13 cellular contexts compared by ENCODE assay signal in the genomic region with DNA sequence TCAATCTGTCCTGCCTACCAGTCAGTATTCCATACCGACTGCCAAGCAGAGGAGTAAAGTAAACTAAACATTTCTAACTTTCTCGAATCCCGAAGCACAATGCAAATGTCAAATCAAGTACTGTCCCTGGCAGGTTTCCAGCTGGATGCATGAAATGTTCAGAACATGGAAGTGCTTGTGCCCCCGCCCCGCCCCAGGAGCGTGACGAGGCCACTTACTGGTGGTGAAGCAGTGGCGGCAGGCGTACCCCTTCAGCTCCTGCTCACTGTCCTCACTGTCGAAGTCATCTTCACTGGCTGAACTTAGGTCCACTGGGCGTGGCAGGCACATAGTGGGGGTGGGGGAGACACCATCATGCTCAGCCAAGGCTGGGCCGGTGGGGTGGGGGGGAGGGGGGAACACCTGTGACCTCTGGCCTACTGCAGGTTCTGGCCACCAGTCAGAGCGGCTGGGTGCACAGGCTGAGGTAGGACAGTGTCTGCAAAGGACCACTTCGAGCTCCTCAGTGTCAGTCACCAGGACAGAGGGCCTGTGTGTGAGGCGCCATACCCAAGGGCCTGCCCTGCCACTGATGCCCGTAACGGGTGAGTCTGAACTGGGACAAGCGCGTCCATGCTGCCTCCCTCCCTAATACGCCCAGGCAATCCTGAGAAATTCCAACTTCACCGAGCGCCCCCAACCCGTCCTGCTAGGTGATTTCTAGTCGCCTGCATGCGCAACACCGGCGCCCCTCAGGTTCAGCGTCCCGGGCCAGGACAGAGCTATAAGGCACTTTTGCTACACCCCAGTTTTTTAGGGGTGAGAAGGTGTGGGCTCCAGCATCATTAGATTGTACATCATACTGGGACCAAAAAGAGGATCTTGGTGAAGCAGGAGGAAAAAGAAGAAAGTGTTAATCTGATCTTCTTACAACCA. TPM values are rescaled to one million over a fixed set of nuclear protein-coding genes. Genes with fewer than 3 reads are reported as not detected.
A peak's percentile ranks its signal among the peaks of the same experiment; 100 is the strongest.
DNase-seq lines count a peak whose midpoint lies in the region; ATAC-seq and TF ChIP-seq lines count a peak whose summit lies in the region.
"Had no signal": no experiment of that assay in that cellular context is flagged by ENCODE, and none has a peak within 500 bp of the region (broad histone marks: within the 10 kb centered on the region; RNA-seq: fewer than 3 reads in every experiment).

No MANE protein-coding gene starts in this region.

- no peak overlapping the region for H3K27ac Mint-ChIP-seq in type B pancreatic cell

- H3K9me3 ChIP-seq in ascending aorta (no peaks in the 10 kb centered on the region), gastrocnemius medialis (no peaks in the 10 kb centered on the region)

- H3K4me1 ChIP-seq in ascending aorta: peaks cover 10 to 43% of the 10 kb centered on the region in 2 donors
- H3K4me1 ChIP-seq in gastrocnemius medialis: peaks cover 71 to 74% of the 10 kb centered on the region in 2 donors

- no peak overlapping the region for H3K4me3 Mint-ChIP-seq in type B pancreatic cell
- H3K4me3 Mint-ChIP-seq: dendritic cell treated with granulocyte-macrophage colony-stimulating factor and Interleukin-4, amounts not matched to agents 40 ng/mL and 50 ng/mL, for 4 days had no signal

- no peak for TF ChIP-seq POLR2A in gastrocnemius medialis (IDR thresholded peaks at IDR 0.05)

- peak in 1 of 2 donors; percentile 64 for DNase-seq in ascending aorta (ENCODE audit: low spot score in 2 of 2)
- peak; percentile 62 to 67 for DNase-seq in gastrocnemius medialis
- DNase-seq in SKM-1 treated with dmso at 0.1 percent for 144 hours (lab: John Stamatoyannopoulos, UW; ENCODE audit: unreplicated experiment): no peak
- DNase-seq in type B pancreatic cell (ENCODE audit: extremely low spot score, unreplicated experiment): no peak
- DNase-seq in GM10266 (ENCODE audit: extremely low spot score): no peak
- DNase-seq: activated CD8-positive, alpha-beta memory T cell treated with anti-CD3 and anti-CD28 coated beads, Interleukin-2, amount 50 U/mL, for 4 hours; NCI-H2081 treated with DMSO at 0.1 percent for 48 hours; retina; stimulated activated naive CD4-positive, alpha-beta T cell had no signal

- in situ Hi-C loops in gastrocnemius medialis (cut with MboI; ENCODE audit: low sequenced_read_pairs in 4 of 4): no loop called here

- no peaks in the 10 kb centered on the region for H3K27me3 ChIP-seq in ascending aorta
- H3K27me3 ChIP-seq in layer of hippocampus (ENCODE audit: control insufficient read depth, insufficient read depth, low read length): no peaks in the 10 kb centered on the region
- H3K27me3 ChIP-seq in gastrocnemius medialis: no peaks in the 10 kb centered on the region

- peaks cover 23% of the 10 kb centered on the region for H3K4me1 Mint-ChIP-seq in type B pancreatic cell (ENCODE audit: unreplicated experiment)

- peak overlapping the region; percentile 58 for H3K27ac ChIP-seq in C4-2B
- peak overlapping the region; percentile 19 to 23 for H3K27ac ChIP-seq in ascending aorta
- peak overlapping the region; percentile 21 for H3K27ac ChIP-seq in layer of hippocampus (ENCODE audit: low read depth, low read length)
- peak overlapping the region; percentile 90 to 95 (median 93) for H3K27ac ChIP-seq in gastrocnemius medialis

- intact Hi-C loops in ascending aorta (cut with DNase I) (no loop called here), gastrocnemius medialis (cut with DNase I; ENCODE audit: low total_unique reads) (no loop called here)

- ATAC-seq in gastrocnemius medialis: peak; percentile 19 to 23
- ATAC-seq in HG03457 (IDR thresholded peaks at IDR 0.05; ENCODE audit: unreplicated experiment): no peak

- no peak for TF ChIP-seq CTCF in C4-2B (conservative IDR thresholded peaks at IDR 0.05)
- TF ChIP-seq CTCF in ascending aorta (IDR thresholded peaks at IDR 0.05): no peak
- no peak for TF ChIP-seq CTCF in gastrocnemius medialis (IDR thresholded peaks at IDR 0.05 in 4 of 5, conservative IDR thresholded peaks at IDR 0.05 in 1 of 5)
- no peak for TF ChIP-seq CTCF in type B pancreatic cell (conservative IDR thresholded peaks at IDR 0.05)
- no peak for TF ChIP-seq CTCF in GM10266 (IDR thresholded peaks at IDR 0.05; ENCODE audit: control insufficient read depth, insufficient read depth, low read depth, missing control alignments)

- H3K9me3 Mint-ChIP-seq in type B pancreatic cell: no peaks in the 10 kb centered on the region
- H3K9me3 Mint-ChIP-seq: dendritic cell treated with granulocyte-macrophage colony-stimulating factor and Interleukin-4, amounts not matched to agents 40 ng/mL and 50 ng/mL, for 4 days had no signal

- no peak overlapping the region for H3K4me3 ChIP-seq in ascending aorta
- no peak overlapping the region for H3K4me3 ChIP-seq in gastrocnemius medialis

- H3K36me3 ChIP-seq in ascending aorta (peaks cover 60 to 64% of the 10 kb centered on the region in 2 donors), gastrocnemius medialis (peaks cover 3 to 53% of the 10 kb centered on the region in 2 donors)

- H3K27me3 Mint-ChIP-seq in type B pancreatic cell: no peaks in the 10 kb centered on the region
- H3K27me3 Mint-ChIP-seq: dendritic cell treated with granulocyte-macrophage colony-stimulating factor and Interleukin-4, amounts not matched to agents 40 ng/mL and 50 ng/mL, for 4 days had no signal

- H3K36me3 Mint-ChIP-seq in type B pancreatic cell: peaks cover 10% of the 10 kb centered on the region

RNA-seq across cellular contexts. Expression of a gene that starts 46.9 kb away (rescaled TPM):
- total RNA-seq in ascending aorta (3.2 TPM), gastrocnemius medialis (1 to 10 TPM in 1 of 4 donors, under 1 TPM in 3; 0.56 to 2.9 (median 0.68) TPM), type B pancreatic cell (ENCODE audit: low replicate concordance) (0.67 and 2.7 TPM in 2 replicates)

Comparison
In these comparisons a context has a peak if more than half of its experiments do, and no peak if none do; other contexts are left out.
1. H3K27ac ChIP-seq: peak in every context shown above with its lines; median percentile 93 in gastrocnemius medialis; 58 in C4-2B; 21 in ascending aorta; 21 in layer of hippocampus.
2. DNase-seq: peak in gastrocnemius medialis (2 of 2); none in SKM-1 treated with dmso at 0.1 percent for 144 hours (single experiment), type B pancreatic cell (single experiment) and GM10266 (single experiment).